ENCODE assay signal across 25 cellular contexts in the genomic region with DNA sequence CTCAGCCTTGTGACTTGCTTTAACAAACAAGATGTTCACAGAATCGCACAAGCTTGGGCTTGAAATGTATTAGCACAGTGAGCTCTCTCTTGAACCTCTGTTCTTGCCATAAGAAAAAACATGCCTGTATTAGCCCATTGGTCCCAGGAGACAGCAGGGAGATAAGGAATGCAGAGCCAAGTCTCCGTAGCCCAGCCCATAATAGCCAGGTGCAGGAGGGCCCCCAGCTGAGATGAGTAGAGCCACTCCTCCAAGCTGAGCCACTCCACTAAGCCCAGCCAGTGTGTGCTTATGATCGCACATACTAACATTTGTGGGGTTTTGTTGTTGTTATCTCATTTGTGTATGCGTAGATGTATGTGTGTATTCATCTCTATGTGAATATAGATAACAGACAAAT. TPM values are rescaled to one million over a fixed set of nuclear protein-coding genes. Genes with fewer than 3 reads are reported as not detected.
"Had no signal": no experiment of that assay in that cellular context is flagged by ENCODE, and none has a peak within 500 bp of the region (broad histone marks: within the 10 kb centered on the region; RNA-seq: fewer than 3 reads in every experiment).

No MANE protein-coding gene starts in this region.

- H3K36me3 ChIP-seq: heart right ventricle, left lung, ovary, right atrium auricular region, spleen, upper lobe of left lung had no signal

- H3K36me3 Mint-ChIP-seq: activated CD8-positive, alpha-beta memory T cell treated with anti-CD3 and anti-CD28 coated beads, Interleukin-2, amount 10 ng/mL, durations not matched to agents 7 days and 5 days; activated naive CD4-positive, alpha-beta T cell treated with anti-CD3 and anti-CD28 coated beads, Interleukin-2, amount 10 ng/mL, durations not matched to agents 7 days and 5 days; natural killer cell had no signal

- H3K27ac Mint-ChIP-seq: activated CD4-positive, alpha-beta T cell treated with anti-CD3 and anti-CD28 coated beads, Interleukin-2, amount 10 ng/mL, durations not matched to agents 7 days and 5 days; activated CD8-positive, alpha-beta memory T cell treated with anti-CD3 and anti-CD28 coated beads, Interleukin-2, amount 10 ng/mL, durations not matched to agents 7 days and 5 days; activated CD8-positive, alpha-beta T cell treated with anti-CD3 and anti-CD28 coated beads for 36 hours; activated naive CD4-positive, alpha-beta T cell treated with anti-CD3 and anti-CD28 coated beads, Interleukin-2, amount 10 ng/mL, durations not matched to agents 7 days and 5 days; immature natural killer cell; mesothelial cell of epicardium; natural killer cell had no signal

- H3K4me1 ChIP-seq: heart right ventricle, left lung, psoas muscle, right atrium auricular region, spleen, upper lobe of left lung had no signal

- FAIRE-seq: bronchial epithelial cell had no signal

- H3K9me3 Mint-ChIP-seq: activated CD4-positive, alpha-beta T cell treated with anti-CD3 and anti-CD28 coated beads, Interleukin-2, amount 10 ng/mL, durations not matched to agents 7 days and 5 days had no signal

- H3K4me3 Mint-ChIP-seq: activated CD4-positive, alpha-beta T cell treated with anti-CD3 and anti-CD28 coated beads, Interleukin-2, amount 10 ng/mL, durations not matched to agents 7 days and 5 days; activated CD8-positive, alpha-beta memory T cell treated with anti-CD3 and anti-CD28 coated beads, Interleukin-2, amount 10 ng/mL, durations not matched to agents 7 days and 5 days; activated CD8-positive, alpha-beta T cell treated with anti-CD3 and anti-CD28 coated beads for 36 hours; activated naive CD4-positive, alpha-beta T cell treated with anti-CD3 and anti-CD28 coated beads, Interleukin-2, amount 10 ng/mL, durations not matched to agents 7 days and 5 days; immature natural killer cell; mesothelial cell of epicardium; natural killer cell had no signal

- H3K27me3 ChIP-seq: left lung, ovary, right atrium auricular region, spleen, upper lobe of left lung had no signal

- DNase-seq: activated CD4-positive, alpha-beta T cell treated with anti-CD3 and anti-CD28 coated beads, Interleukin-2, amount 10 ng/mL, durations not matched to agents 7 days and 5 days; activated CD4-positive, CD25-positive, alpha-beta regulatory T cell treated with anti-CD3 and anti-CD28 coated beads, Interleukin-2, amount 50 U/mL, for 72 hours; activated CD8-positive, alpha-beta memory T cell treated with anti-CD3 and anti-CD28 coated beads, Interleukin-2, amount 10 ng/mL, durations not matched to agents 7 days and 5 days; activated CD8-positive, alpha-beta T cell treated with anti-CD3 and anti-CD28 coated beads for 36 hours; activated effector memory CD4-positive, alpha-beta T cell treated with anti-CD3 and anti-CD28 coated beads, Interleukin-2, amount 50 U/mL, for 16 hours; activated naive CD4-positive, alpha-beta T cell treated with anti-CD3 and anti-CD28 coated beads, Interleukin-2, amount 10 ng/mL, durations not matched to agents 7 days and 5 days; activated T-cell treated with anti-CD3 and anti-CD28 coated beads for 4 hours; amygdala; foreskin fibroblast; heart right ventricle; immature natural killer cell; left lung; natural killer cell; ovary; psoas muscle; spleen; stimulated activated CD4-positive, alpha-beta T cell treated with anti-CD3 and anti-CD28 coated beads, Interleukin-4, amount 100 ng/mL, for 24 hours; stimulated activated naive CD8-positive, alpha-beta T cell treated with anti-CD3 and anti-CD28 coated beads, Interleukin-15, Interleukin-2, amounts not matched to agents 100 U/mL and 50 U/mL, for 24 hours; upper lobe of left lung had no signal

- H3K4me3 ChIP-seq: heart right ventricle, left lung, lung, ovary, psoas muscle, right atrium auricular region, spleen, upper lobe of left lung had no signal

- H3K27ac ChIP-seq: heart right ventricle, left lung, ovary, psoas muscle, right atrium auricular region, spleen, upper lobe of left lung, VCaP had no signal

- H3K9me3 ChIP-seq: heart right ventricle, ovary, psoas muscle, right atrium auricular region, spleen, upper lobe of left lung had no signal

- H3K4me1 Mint-ChIP-seq: activated CD4-positive, alpha-beta T cell treated with anti-CD3 and anti-CD28 coated beads, Interleukin-2, amount 10 ng/mL, durations not matched to agents 7 days and 5 days; activated CD8-positive, alpha-beta memory T cell treated with anti-CD3 and anti-CD28 coated beads, Interleukin-2, amount 10 ng/mL, durations not matched to agents 7 days and 5 days; activated naive CD4-positive, alpha-beta T cell treated with anti-CD3 and anti-CD28 coated beads, Interleukin-2, amount 10 ng/mL, durations not matched to agents 7 days and 5 days; immature natural killer cell; natural killer cell had no signal

- H3K27me3 Mint-ChIP-seq: activated CD4-positive, alpha-beta T cell treated with anti-CD3 and anti-CD28 coated beads, Interleukin-2, amount 10 ng/mL, durations not matched to agents 7 days and 5 days; activated CD8-positive, alpha-beta memory T cell treated with anti-CD3 and anti-CD28 coated beads, Interleukin-2, amount 10 ng/mL, durations not matched to agents 7 days and 5 days; activated naive CD4-positive, alpha-beta T cell treated with anti-CD3 and anti-CD28 coated beads, Interleukin-2, amount 10 ng/mL, durations not matched to agents 7 days and 5 days had no signal

RNA-seq across cellular contexts. Expression of gene SVEP1, which starts 21.6 kb away (rescaled TPM):
- total RNA-seq: activated CD4-positive, alpha-beta T cell treated with anti-CD3 and anti-CD28 coated beads, Interleukin-2, amount 10 ng/mL, durations not matched to agents 7 days and 5 days; activated CD8-positive, alpha-beta memory T cell treated with anti-CD3 and anti-CD28 coated beads, Interleukin-2, amount 10 ng/mL, durations not matched to agents 7 days and 5 days; activated CD8-positive, alpha-beta T cell treated with anti-CD3 and anti-CD28 coated beads for 36 hours; natural killer cell; T-helper 2 cell treated with Interferon-gamma antibody and Interleukin-4, amounts not matched to agents 100 ng/mL and 5 ng/mL, for 36 hours had no signal
